Comparison of ENCODE assay signal across 8 cellular contexts in genomic region chr4:55125087-55125721, GRCh38. TPM values are rescaled to one million over a fixed set of nuclear protein-coding genes. Genes with fewer than 3 reads are reported as not detected.
DNase-seq lines count a peak whose midpoint lies in the region; ATAC-seq, FAIRE-seq and TF ChIP-seq lines count a peak whose summit lies in the region.

Gene KDR (minus strand): TSS chr4:55125595. CDS start chr4:55125293, 302 bp downstream.

- H3K27ac ChIP-seq in iPS-18a (ENCODE audit: low read length), result no peak within 1 kb of the TSS
- no peak within 1 kb of the TSS for H3K27ac ChIP-seq in effector memory CD4-positive, alpha-beta T cell (ENCODE audit: insufficient read depth, low read length, poor library complexity, severe bottlenecking)

- DNase-seq in astrocyte of the hippocampus (ENCODE audit: low read depth, low spot score), result peak; percentile 83
- peak; percentile 18 for DNase-seq in smooth muscle cell of the brain vasculature (ENCODE audit: low read depth, low spot score)
- DNase-seq in GM12892 (ENCODE audit: insufficient read length), result no peak
- no peak for DNase-seq in effector memory CD4-positive, alpha-beta T cell
- DNase-seq in LoVo (ENCODE audit: low spot score), result no peak

- H3K9ac ChIP-seq in iPS-18a (ENCODE audit: low read length), result peak within 1 kb of the TSS; percentile 48

- peaks cover 28% of the 10 kb centered on the region for H3K27me3 ChIP-seq in iPS-18a (ENCODE audit: control insufficient read depth, insufficient read depth, low read length)
- H3K27me3 ChIP-seq in effector memory CD4-positive, alpha-beta T cell (replicated peaks; ENCODE audit: control insufficient read depth, insufficient read depth, low read length, poor library complexity, severe bottlenecking), result peaks cover 9% of the 10 kb centered on the region

- TF ChIP-seq RAD21 in Ishikawa (IDR thresholded peaks at IDR 0.05; ENCODE audit: low read depth), result no peak

- peak within 1 kb of the TSS; percentile 92 for H3K4me3 ChIP-seq in iPS-18a (ENCODE audit: low read length)
- no peak within 1 kb of the TSS for H3K4me3 ChIP-seq in effector memory CD4-positive, alpha-beta T cell (ENCODE audit: insufficient read depth, low read depth, low read length, poor library complexity, severe bottlenecking)

- no peaks in the 10 kb centered on the region for H3K36me3 ChIP-seq in iPS-18a (ENCODE audit: control insufficient read depth, low read depth, low read length)
- H3K36me3 ChIP-seq in effector memory CD4-positive, alpha-beta T cell (ENCODE audit: control insufficient read depth, insufficient read depth, low read length), result no peaks in the 10 kb centered on the region

- FAIRE-seq in GM12892 (lab: Jason Lieb, UNC), result no peak

- no peak for TF ChIP-seq POLR2A in GM12892 (IDR thresholded peaks at IDR 0.05; ENCODE audit: low read depth, low read length)

- H3K9me3 ChIP-seq in iPS-18a (ENCODE audit: control insufficient read depth, low read depth, low read length), result no peaks in the 10 kb centered on the region
- no peaks in the 10 kb centered on the region for H3K9me3 ChIP-seq in effector memory CD4-positive, alpha-beta T cell (ENCODE audit: control insufficient read depth, low read length)

- no peak for ATAC-seq in GM18861 (IDR thresholded peaks at IDR 0.05; ENCODE audit: unreplicated experiment)

- H3K4me1 ChIP-seq in iPS-18a (ENCODE audit: control insufficient read depth, low read depth, low read length), result peaks cover 8% of the 10 kb centered on the region
- H3K4me1 ChIP-seq in effector memory CD4-positive, alpha-beta T cell (ENCODE audit: control insufficient read depth, insufficient read depth, low read length, poor library complexity, severe bottlenecking), result peaks cover 2% of the 10 kb centered on the region

- TF ChIP-seq EP300 in Ishikawa (IDR thresholded peaks at IDR 0.05; ENCODE audit: borderline replicate concordance), result no peak

TF ChIP-seq in Ishikawa, 13 proteins besides CTCF, POLR2A, EP300 and RAD21:
- TF ChIP-seq YY1 (IDR thresholded peaks at IDR 0.05; ENCODE audit: low read depth) (0 out of 2 replicates have a peak, but pooled peaks have one; percentile 18), FOXM1 (IDR thresholded peaks at IDR 0.05; ENCODE audit: borderline replicate concordance, low read depth) (no peak), NFIC (IDR thresholded peaks at IDR 0.05) (no peak), MAX (IDR thresholded peaks at IDR 0.05) (0 out of 2 replicates have a peak, but pooled peaks have one; percentile 18), ZBTB7A (IDR thresholded peaks at IDR 0.05; ENCODE audit: low read depth) (peak; percentile 72)

RNA-seq across cellular contexts. Expression of gene KDR, which starts in this region (rescaled TPM):
- not detected for polyA plus RNA-seq in GM12892 (2012; ENCODE audit: missing spikeins)

Comparison
In these comparisons a context has a peak if more than half of its experiments do, and no peak if none do; other contexts are left out.
1. DNase-seq: peak in astrocyte of the hippocampus (single experiment) and smooth muscle cell of the brain vasculature (single experiment); none in GM12892 (single experiment), effector memory CD4-positive, alpha-beta T cell (0 of 3) and LoVo (single experiment).